ENCODE assay signal across 18 cellular contexts in the genomic region with DNA sequence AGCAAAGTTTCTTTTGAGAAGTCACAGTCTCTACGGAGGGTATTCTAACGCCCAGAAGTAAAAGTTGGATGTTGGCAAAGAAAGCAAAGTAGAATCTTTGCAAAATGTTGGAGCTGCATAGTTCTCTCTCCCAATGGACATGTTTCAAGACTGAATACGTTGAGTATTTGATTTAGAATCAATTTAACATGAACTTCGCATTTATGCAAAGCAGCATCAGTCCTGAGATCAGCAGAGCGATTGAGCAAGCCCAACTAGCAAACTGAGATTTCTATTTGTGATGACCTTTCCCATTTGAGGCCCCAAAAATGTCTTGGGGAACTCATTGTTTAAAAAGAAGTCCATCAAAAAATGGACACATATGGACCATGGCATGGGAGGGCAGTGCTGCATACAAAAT. TPM values are rescaled to one million over a fixed set of nuclear protein-coding genes. Genes with fewer than 3 reads are reported as not detected.
DNase-seq lines count a peak whose midpoint lies in the region; ATAC-seq, FAIRE-seq and TF ChIP-seq lines count a peak whose summit lies in the region.
"Had no signal": no experiment of that assay in that cellular context is flagged by ENCODE, and none has a peak within 500 bp of the region (broad histone marks: within the 10 kb centered on the region; RNA-seq: fewer than 3 reads in every experiment).

No MANE protein-coding gene starts in this region.

- H2AK5ac ChIP-seq in mesenchymal stem cell (ENCODE audit: low read length, severe bottlenecking): no peak overlapping the region

- H3K9ac ChIP-seq in mesenchymal stem cell (ENCODE audit: low read length): peak overlapping the region; percentile 44

- no peak for TF ChIP-seq POLR2A in GM12891 (IDR thresholded peaks at IDR 0.05; ENCODE audit: low read depth, low read length)

- H2BK120ac ChIP-seq in mesenchymal stem cell (ENCODE audit: low read depth, low read length): no peak overlapping the region

- peaks cover 6% of the 10 kb centered on the region; the same call in 1 of the 2 replicates for H4K20me1 ChIP-seq in PC-9 (ENCODE audit: insufficient read depth)

- peak overlapping the region; percentile 95 to 100 (median 96) for H3K27ac Mint-ChIP-seq in CD4-positive, CD25-positive, alpha-beta regulatory T cell
- peak overlapping the region; percentile 97 for H3K27ac Mint-ChIP-seq in activated CD8-positive, alpha-beta T cell treated with anti-CD3 and anti-CD28 coated beads for 36 hours
- no peak overlapping the region for H3K27ac Mint-ChIP-seq in nephron progenitor cell
- H3K27ac Mint-ChIP-seq: H9 had no signal

- no peak for ATAC-seq in CD4-positive, CD25-positive, alpha-beta regulatory T cell (ENCODE audit: low read depth in 2 of 2)
- ATAC-seq in activated CD8-positive, alpha-beta T cell treated with anti-CD3 and anti-CD28 coated beads for 36 hours: no peak
- no peak for ATAC-seq in GM19463 (IDR thresholded peaks at IDR 0.05; ENCODE audit: unreplicated experiment)
- ATAC-seq: left cardiac atrium, psoas muscle had no signal

- peaks cover 100% of the 10 kb centered on the region for H3K4me1 ChIP-seq in CD4-positive, CD25-positive, alpha-beta regulatory T cell (ENCODE audit: control insufficient read depth, insufficient read depth, low read length, poor library complexity, severe bottlenecking)
- H3K4me1 ChIP-seq in mesenchymal stem cell (ENCODE audit: control insufficient read depth, insufficient read depth, low read depth, low read length) (no peaks in the 10 kb centered on the region), PC-9 (replicated peaks; ENCODE audit: insufficient read depth) (peaks cover 21% of the 10 kb centered on the region)

- H3F3A ChIP-seq in PC-9 (ENCODE audit: insufficient read depth, low read depth): peaks cover under 1% of the 10 kb centered on the region; the same call in 1 of the 2 replicates

- POLR2A ChIA-PET in activated CD8-positive, alpha-beta T cell treated with anti-CD3 and anti-CD28 coated beads for 36 hours (lab: Charles Lee): interaction anchor here (0.9 to 9.1 kb wide), 8 partner anchors 11 to 153 kb away, joined by 3 to 100 read pairs (median 4); no protein-coding TSS in a partner anchor
- POLR2A ChIA-PET in PC-9 (lab: Charles Lee; ENCODE audit: unreplicated experiment): interaction anchor here (0.6 kb wide), 1 partner anchor 99 kb away, joined by 36 read pairs; no protein-coding TSS in a partner anchor

- H3K4me3 ChIP-seq in CD4-positive, CD25-positive, alpha-beta regulatory T cell (ENCODE audit: low read depth, low read length): peak overlapping the region; percentile 100
- H3K4me3 ChIP-seq in mesenchymal stem cell (ENCODE audit: insufficient read depth in 1 of 2, low read depth in 1 of 2, low read length in 2 of 2) (peak overlapping the region in 1 of 2 experiments; percentile 53), PC-9 (no peak overlapping the region)
- H3K4me3 ChIP-seq: psoas muscle had no signal

- peaks cover 31% of the 10 kb centered on the region for H3K79me1 ChIP-seq in mesenchymal stem cell (replicated peaks; ENCODE audit: low read length, poor library complexity, severe bottlenecking)

- WGBS in mesenchymal stem cell: over 99% methylated on average over 5 of the region's 5 CpGs

- peaks cover 96% of the 10 kb centered on the region for H3K79me2 ChIP-seq in PC-9 (ENCODE audit: low read depth)

- no peak overlapping the region for H2BK5ac ChIP-seq in mesenchymal stem cell (ENCODE audit: low read depth, low read length, poor library complexity, severe bottlenecking)

- no peak overlapping the region for H2BK12ac ChIP-seq in mesenchymal stem cell (ENCODE audit: low read length in 2 of 2)

- H3K9me3 ChIP-seq in CD4-positive, CD25-positive, alpha-beta regulatory T cell (ENCODE audit: control insufficient read depth in 2 of 2, low read length in 2 of 2): no peaks in the 10 kb centered on the region
- H3K9me3 ChIP-seq in mesenchymal stem cell (ENCODE audit: control insufficient read depth, low read length) (no peaks in the 10 kb centered on the region), PC-9 (ENCODE audit: insufficient read depth, low read depth) (no peaks in the 10 kb centered on the region)
- H3K9me3 ChIP-seq: psoas muscle had no signal

- peaks cover 17% of the 10 kb centered on the region for H3K36me3 ChIP-seq in CD4-positive, CD25-positive, alpha-beta regulatory T cell (ENCODE audit: control insufficient read depth, insufficient read depth, low read length)
- H3K36me3 ChIP-seq in mesenchymal stem cell (ENCODE audit: control insufficient read depth in 1 of 2, insufficient read depth in 2 of 2, low read depth in 1 of 2, low read length in 2 of 2): no peaks in the 10 kb centered on the region
- H3K36me3 ChIP-seq in PC-9 (ENCODE audit: low read depth): peaks cover 59% of the 10 kb centered on the region

- TF ChIP-seq CTCF in activated CD8-positive, alpha-beta T cell treated with anti-CD3 and anti-CD28 coated beads for 36 hours (IDR thresholded peaks at IDR 0.05): no peak
- no peak for TF ChIP-seq CTCF in PC-9 (conservative IDR thresholded peaks at IDR 0.05)
- no peak for TF ChIP-seq CTCF in nephron progenitor cell (IDR thresholded peaks at IDR 0.05)

- no peak overlapping the region for H2BK15ac ChIP-seq in mesenchymal stem cell (ENCODE audit: low read depth, poor library complexity, severe bottlenecking)

- H3K27ac ChIP-seq in CD4-positive, CD25-positive, alpha-beta regulatory T cell (ENCODE audit: insufficient read depth, low read length, poor library complexity, severe bottlenecking): peak overlapping the region; percentile 92
- H3K27ac ChIP-seq in mesenchymal stem cell (ENCODE audit: low read length, poor library complexity, severe bottlenecking) (no peak overlapping the region), PC-9 (no peak overlapping the region)
- H3K27ac ChIP-seq: psoas muscle had no signal

- no peak for FAIRE-seq in GM12891 (lab: Jason Lieb, UNC)
- FAIRE-seq: endometrium had no signal

- peaks cover 45% of the 10 kb centered on the region for H3K36me3 Mint-ChIP-seq in CD4-positive, CD25-positive, alpha-beta regulatory T cell
- H3K36me3 Mint-ChIP-seq in activated CD8-positive, alpha-beta T cell treated with anti-CD3 and anti-CD28 coated beads for 36 hours (ENCODE audit: low read depth): peaks cover 18% of the 10 kb centered on the region
- no peaks in the 10 kb centered on the region for H3K36me3 Mint-ChIP-seq in nephron progenitor cell (ENCODE audit: low read depth)

- H2AFZ ChIP-seq in mesenchymal stem cell (ENCODE audit: low read depth, low read length): no peak overlapping the region
- H2AFZ ChIP-seq in PC-9: no peak overlapping the region

- no peaks in the 10 kb centered on the region for H3K27me3 ChIP-seq in CD4-positive, CD25-positive, alpha-beta regulatory T cell (ENCODE audit: control insufficient read depth, insufficient read depth, low read length)
- no peaks in the 10 kb centered on the region for H3K27me3 ChIP-seq in mesenchymal stem cell (ENCODE audit: control insufficient read depth in 1 of 2, insufficient read depth in 1 of 2, low read length in 2 of 2)
- no peaks in the 10 kb centered on the region for H3K27me3 ChIP-seq in PC-9 (ENCODE audit: insufficient read depth, low read depth)

- H3K18ac ChIP-seq in mesenchymal stem cell (ENCODE audit: low read depth in 1 of 2, low read length in 2 of 2): no peak overlapping the region

- H3K4me2 ChIP-seq in mesenchymal stem cell (ENCODE audit: low read length, poor library complexity, severe bottlenecking): no peak overlapping the region
- no peak overlapping the region for H3K4me2 ChIP-seq in PC-9

- no peak overlapping the region for H4K91ac ChIP-seq in mesenchymal stem cell (ENCODE audit: low read length)

- no peak overlapping the region for H4K8ac ChIP-seq in mesenchymal stem cell (ENCODE audit: low read length)

- DNase-seq in CD4-positive, CD25-positive, alpha-beta regulatory T cell: no peak
- DNase-seq in GM12891 (ENCODE audit: insufficient read length, low spot score): no peak
- no peak for DNase-seq in activated CD8-positive, alpha-beta T cell treated with anti-CD3 and anti-CD28 coated beads for 36 hours
- no peak for DNase-seq in mesenchymal stem cell
- DNase-seq in PC-9: no peak
- no peak for DNase-seq in nephron progenitor cell
- DNase-seq: amygdala, C1 segment of cervical spinal cord, H9, hypothalamus, left cardiac atrium, NCI-H1694 treated with DMSO at 0.1 percent for 48 hours, NCI-H524, OCI-M1, psoas muscle, substantia nigra had no signal

- H3K27me3 Mint-ChIP-seq in CD4-positive, CD25-positive, alpha-beta regulatory T cell: peaks cover 5% of the 10 kb centered on the region
- no peaks in the 10 kb centered on the region for H3K27me3 Mint-ChIP-seq in activated CD8-positive, alpha-beta T cell treated with anti-CD3 and anti-CD28 coated beads for 36 hours
- peaks cover 8% of the 10 kb centered on the region for H3K27me3 Mint-ChIP-seq in nephron progenitor cell (ENCODE audit: low read depth, poor library complexity)

- peaks cover 40 to 98% (median 79%) of the 10 kb centered on the region in 4 donors for H3K4me1 Mint-ChIP-seq in CD4-positive, CD25-positive, alpha-beta regulatory T cell
- peaks cover 96% of the 10 kb centered on the region for H3K4me1 Mint-ChIP-seq in activated CD8-positive, alpha-beta T cell treated with anti-CD3 and anti-CD28 coated beads for 36 hours (ENCODE audit: low read depth)
- H3K4me1 Mint-ChIP-seq in nephron progenitor cell: peaks cover 26% of the 10 kb centered on the region

- intact Hi-C loops in activated CD8-positive, alpha-beta T cell treated with anti-CD3 and anti-CD28 coated beads for 36 hours (cut with micrococcal nuclease): loop anchor here (10.0 kb wide), 1 partner anchor 236 kb away; no protein-coding TSS in a partner anchor
- intact Hi-C loops in PC-9 (cut with micrococcal nuclease; ENCODE audit: unreplicated experiment): no loop called here

- CTCF ChIA-PET in activated CD8-positive, alpha-beta T cell treated with anti-CD3 and anti-CD28 coated beads for 36 hours (lab: Charles Lee): interaction anchor here (0.8 to 1.6 kb wide), 5 partner anchors 10 to 360 kb away, joined by 3 to 6 read pairs (median 4); no protein-coding TSS in a partner anchor
- CTCF ChIA-PET in PC-9 (lab: Charles Lee): interaction anchor here (0.6 kb wide), 1 partner anchor 982 kb away, joined by 10 read pairs; no protein-coding TSS in a partner anchor

- peaks cover 0 to 2% (median 0%) of the 10 kb centered on the region in 7 donors for H3K9me3 Mint-ChIP-seq in CD4-positive, CD25-positive, alpha-beta regulatory T cell
- H3K9me3 Mint-ChIP-seq in activated CD8-positive, alpha-beta T cell treated with anti-CD3 and anti-CD28 coated beads for 36 hours: no peaks in the 10 kb centered on the region
- peaks cover 5% of the 10 kb centered on the region for H3K9me3 Mint-ChIP-seq in nephron progenitor cell
- H3K9me3 Mint-ChIP-seq: H9 had no signal

- BruUV-seq in PC-9 (replicated peaks; lab: Mats Ljungman, UMichigan): no TSS peak

- H3K4ac ChIP-seq in mesenchymal stem cell (ENCODE audit: low read depth in 1 of 2, low read length in 2 of 2): no peak overlapping the region

- peak overlapping the region; percentile 92 to 99 (median 98) for H3K4me3 Mint-ChIP-seq in CD4-positive, CD25-positive, alpha-beta regulatory T cell
- peak overlapping the region; percentile 60 for H3K4me3 Mint-ChIP-seq in activated CD8-positive, alpha-beta T cell treated with anti-CD3 and anti-CD28 coated beads for 36 hours
- no peak overlapping the region for H3K4me3 Mint-ChIP-seq in nephron progenitor cell
- H3K4me3 Mint-ChIP-seq: H9 had no signal

- H3K23ac ChIP-seq in mesenchymal stem cell (ENCODE audit: low read length in 2 of 2): no peak overlapping the region

- H3K14ac ChIP-seq in mesenchymal stem cell (ENCODE audit: low read length in 2 of 2): no peak overlapping the region

- no peaks in the 10 kb centered on the region for H3K9me2 ChIP-seq in PC-9 (ENCODE audit: insufficient read depth)

RNA-seq across cellular contexts. Expression of gene RUNX1, which starts 8.0 kb away (rescaled TPM):
- 133 TPM for total RNA-seq in CD4-positive, CD25-positive, alpha-beta regulatory T cell
- 10 to 100 TPM; 14.2 to 22.7 (median 21.0) TPM for polyA plus RNA-seq in CD4-positive, CD25-positive, alpha-beta regulatory T cell
- polyA plus RNA-seq in GM12891 (2012; ENCODE audit: low read depth, missing spikeins): 16.1 TPM
- 10 to 100 TPM; 18.7 to 19.0 TPM for total RNA-seq in activated CD8-positive, alpha-beta T cell treated with anti-CD3 and anti-CD28 coated beads for 36 hours
- 32.6 TPM for polyA plus RNA-seq in mesenchymal stem cell (2013, experiment 1 of 2)
- polyA plus RNA-seq in mesenchymal stem cell (2013, experiment 2 of 2): 29.7 TPM
- 58.5 and 61.6 TPM in 2 replicates for total RNA-seq in PC-9 (2021)
